ENCODE assay signal across 20 cellular contexts in genomic region chr7:45885264-45885882, GRCh38. TPM values are rescaled to one million over a fixed set of nuclear protein-coding genes. Genes with fewer than 3 reads are reported as not detected.
A peak's percentile ranks its signal among the peaks of the same experiment; 100 is the strongest.
DNase-seq lines count a peak whose midpoint lies in the region; ATAC-seq lines count a peak whose summit lies in the region.
"Had no signal": no experiment of that assay in that cellular context is flagged by ENCODE, and none has a peak within 500 bp of the region (broad histone marks: within the 10 kb centered on the region; RNA-seq: fewer than 3 reads in every experiment).

No MANE protein-coding gene starts in this region.

- no peaks in the 10 kb centered on the region for H3K9me3 ChIP-seq in mesenchymal stem cell (ENCODE audit: control insufficient read depth, low read length)
- no peaks in the 10 kb centered on the region for H3K9me3 ChIP-seq in right cardiac atrium (ENCODE audit: control insufficient read depth, low read length)
- H3K9me3 ChIP-seq: ascending aorta, uterus had no signal

- H3K27ac ChIP-seq in mesenchymal stem cell (ENCODE audit: low read length, poor library complexity, severe bottlenecking) (no peak overlapping the region), right cardiac atrium (ENCODE audit: low read length) (no peak overlapping the region)
- H3K27ac ChIP-seq: ascending aorta, HL-60, RWPE1, uterus had no signal

- H3K4me3 Mint-ChIP-seq in activated T-cell treated with anti-CD3 and anti-CD28 coated beads, Interleukin-2, amount 50 U/mL, for 72 hours = no peak overlapping the region
- H3K4me3 Mint-ChIP-seq: naive thymus-derived CD8-positive, alpha-beta T cell had no signal

- no peaks in the 10 kb centered on the region for H3K36me3 Mint-ChIP-seq in activated T-cell treated with anti-CD3 and anti-CD28 coated beads, Interleukin-2, amount 50 U/mL, for 72 hours (ENCODE audit: insufficient read depth in 2 of 2)
- H3K36me3 Mint-ChIP-seq: naive thymus-derived CD8-positive, alpha-beta T cell had no signal

- H2BK12ac ChIP-seq in mesenchymal stem cell (ENCODE audit: low read length in 2 of 2) = no peak overlapping the region

- in situ Hi-C loops in Caki2 (cut with HindIII; ENCODE audit: low pct_unique_long_range_greater_than_20kb, low sequenced_read_pairs) = no loop called here

- H2BK120ac ChIP-seq in mesenchymal stem cell (ENCODE audit: low read depth, low read length) = no peak overlapping the region

- no peaks in the 10 kb centered on the region for H3K9me3 Mint-ChIP-seq in activated T-cell treated with anti-CD3 and anti-CD28 coated beads, Interleukin-2, amount 50 U/mL, for 72 hours
- H3K9me3 Mint-ChIP-seq: naive thymus-derived CD8-positive, alpha-beta T cell had no signal

- H3K14ac ChIP-seq in mesenchymal stem cell (ENCODE audit: low read length in 2 of 2) = no peak overlapping the region

- H3K9ac ChIP-seq in mesenchymal stem cell (ENCODE audit: low read length) = no peak overlapping the region

- H4K8ac ChIP-seq in mesenchymal stem cell (ENCODE audit: low read length) = no peak overlapping the region

- H3K4me1 ChIP-seq in mesenchymal stem cell (ENCODE audit: control insufficient read depth, insufficient read depth, low read depth, low read length) (peaks cover 27% of the 10 kb centered on the region), right cardiac atrium (ENCODE audit: control insufficient read depth, insufficient read depth, low read length) (no peaks in the 10 kb centered on the region)

- H3K4me1 Mint-ChIP-seq in activated T-cell treated with anti-CD3 and anti-CD28 coated beads, Interleukin-2, amount 50 U/mL, for 72 hours (ENCODE audit: low read depth) = no peaks in the 10 kb centered on the region

- H3K4me3 ChIP-seq in mesenchymal stem cell (ENCODE audit: insufficient read depth in 1 of 2, low read depth in 1 of 2, low read length in 2 of 2) (no peak overlapping the region), right cardiac atrium (ENCODE audit: low read length) (no peak overlapping the region)
- H3K4me3 ChIP-seq: ascending aorta, uterus had no signal

- no peak overlapping the region for H3K4ac ChIP-seq in mesenchymal stem cell (ENCODE audit: low read depth in 1 of 2, low read length in 2 of 2)

- H4K91ac ChIP-seq in mesenchymal stem cell (ENCODE audit: low read length) = no peak overlapping the region

- peaks cover 46% of the 10 kb centered on the region for H3K27me3 Mint-ChIP-seq in activated T-cell treated with anti-CD3 and anti-CD28 coated beads, Interleukin-2, amount 50 U/mL, for 72 hours (ENCODE audit: low read depth)

- no peak for ATAC-seq in activated T-cell treated with anti-CD3 and anti-CD28 coated beads, Interleukin-2, amount 50 U/mL, for 72 hours (replicated peaks in 1 of 2)
- ATAC-seq in HG02970 (IDR thresholded peaks at IDR 0.05; ENCODE audit: low FRiP score, unreplicated experiment) = no peak
- ATAC-seq in right cardiac atrium = no peak
- ATAC-seq: naive thymus-derived CD8-positive, alpha-beta T cell had no signal

- no peak overlapping the region for H3K18ac ChIP-seq in mesenchymal stem cell (ENCODE audit: low read depth in 1 of 2, low read length in 2 of 2)

- H3K27ac Mint-ChIP-seq in activated T-cell treated with anti-CD3 and anti-CD28 coated beads, Interleukin-2, amount 50 U/mL, for 72 hours = no peak overlapping the region
- H3K27ac Mint-ChIP-seq: naive thymus-derived CD8-positive, alpha-beta T cell had no signal

- peak; percentile 62 for DNase-seq in Caki2 (ENCODE audit: low read depth)
- peak; percentile 91 for DNase-seq in LHCN-M2 (ENCODE audit: low read depth)
- DNase-seq in brain pericyte (ENCODE audit: low read depth, low spot score) = peak; percentile 81
- DNase-seq in mesenchymal stem cell = no peak
- no peak for DNase-seq in activated T-cell treated with anti-CD3 and anti-CD28 coated beads, Interleukin-2, amount 50 U/mL, for 72 hours
- DNase-seq in right cardiac atrium = no peak
- DNase-seq in activated naive CD4-positive, alpha-beta T cell treated with Interleukin-2 at 50 U/mL for 16 hours = no peak
- DNase-seq: activated CD4-positive, alpha-beta T cell treated with anti-CD3 and anti-CD28 coated beads, Interleukin-2, amount 50 U/mL, for 4 hours; naive thymus-derived CD8-positive, alpha-beta T cell; NCI-H1048; NCI-H510A; stimulated activated naive CD4-positive, alpha-beta T cell treated with Interleukin-2 at 50 U/mL for 16 hours; T-helper 9 cell; uterus had no signal

- no peak overlapping the region for H3K4me2 ChIP-seq in mesenchymal stem cell (ENCODE audit: low read length, poor library complexity, severe bottlenecking)

- H2BK15ac ChIP-seq in mesenchymal stem cell (ENCODE audit: low read depth, poor library complexity, severe bottlenecking) = no peak overlapping the region

- no peaks in the 10 kb centered on the region for H3K79me1 ChIP-seq in mesenchymal stem cell (replicated peaks; ENCODE audit: low read length, poor library complexity, severe bottlenecking)

- no peak overlapping the region for H3K23ac ChIP-seq in mesenchymal stem cell (ENCODE audit: low read length in 2 of 2)

- H2AK5ac ChIP-seq in mesenchymal stem cell (ENCODE audit: low read length, severe bottlenecking) = peak overlapping the region; percentile 18

- H2AFZ ChIP-seq in mesenchymal stem cell (ENCODE audit: low read depth, low read length) = no peak overlapping the region

- no peak overlapping the region for H2BK5ac ChIP-seq in mesenchymal stem cell (ENCODE audit: low read depth, low read length, poor library complexity, severe bottlenecking)

- H3K36me3 ChIP-seq in mesenchymal stem cell (ENCODE audit: control insufficient read depth in 1 of 2, insufficient read depth in 2 of 2, low read depth in 1 of 2, low read length in 2 of 2) = no peaks in the 10 kb centered on the region
- H3K36me3 ChIP-seq: ascending aorta, uterus had no signal

- H3K27me3 ChIP-seq in mesenchymal stem cell (ENCODE audit: control insufficient read depth in 1 of 2, insufficient read depth in 1 of 2, low read length in 2 of 2) = peaks cover 0 to 33% of the 10 kb centered on the region in 2 experiments
- H3K27me3 ChIP-seq in right cardiac atrium (ENCODE audit: control insufficient read depth, insufficient read depth) = no peaks in the 10 kb centered on the region
- H3K27me3 ChIP-seq: ascending aorta, uterus had no signal

- intact Hi-C loops in right cardiac atrium (cut with DNase I) = no loop called here

- 93% methylated on average over 7 of the region's 7 CpGs for WGBS in mesenchymal stem cell
- WGBS in right cardiac atrium = 70% methylated on average over 7 of the region's 7 CpGs

RNA-seq across cellular contexts. Expression of gene IGFBP1, which starts 2.9 kb away (rescaled TPM):
- 0.20 and 1.8 TPM in 2 replicates for total RNA-seq in Caki2 (2014; rRNA removed; shearing (Covaris generic); ENCODE audit: low replicate concordance)
- total RNA-seq in LHCN-M2 (2014; rRNA removed) = 0.23 and 1.2 TPM in 2 replicates
- 0.61 TPM for polyA plus RNA-seq in LHCN-M2 (2012)
- polyA plus RNA-seq in mesenchymal stem cell (2013, experiment 1 of 2) = 0.33 TPM
- polyA plus RNA-seq in mesenchymal stem cell (2013, experiment 2 of 2) = 0.32 TPM
- total RNA-seq in activated T-cell treated with anti-CD3 and anti-CD28 coated beads, Interleukin-2, amount 50 U/mL, for 72 hours = not detected
- total RNA-seq in right cardiac atrium = under 1 TPM in 1 of 4 donors, not detected in 3; 0.25 TPM
- 0.14 TPM for polyA plus RNA-seq in right cardiac atrium
- total RNA-seq: ascending aorta; G401; naive thymus-derived CD8-positive, alpha-beta T cell had no signal
- polyA plus RNA-seq: BJ; naive thymus-derived CD8-positive, alpha-beta T cell had no signal

RNA-seq across cellular contexts. Expression of gene CCDC201, which starts 12.5 kb away (rescaled TPM):
- not detected in 2 replicates for total RNA-seq in Caki2 (2014; rRNA removed; shearing (Covaris generic); ENCODE audit: low replicate concordance)
- total RNA-seq in LHCN-M2 (2014; rRNA removed) (not detected in 2 replicates), right cardiac atrium (not detected)
- not detected for polyA plus RNA-seq in LHCN-M2 (2012)
- polyA plus RNA-seq in mesenchymal stem cell (2013, experiment 1 of 2) = not detected
- polyA plus RNA-seq in mesenchymal stem cell (2013, experiment 2 of 2) = not detected
- total RNA-seq in activated T-cell treated with anti-CD3 and anti-CD28 coated beads, Interleukin-2, amount 50 U/mL, for 72 hours = not detected
- not detected for polyA plus RNA-seq in right cardiac atrium
- total RNA-seq: ascending aorta; G401; naive thymus-derived CD8-positive, alpha-beta T cell had no signal
- polyA plus RNA-seq: BJ; naive thymus-derived CD8-positive, alpha-beta T cell had no signal

RNA-seq across cellular contexts. Expression of gene IGFBP3, which starts 35.7 kb away (rescaled TPM):
- 354 and 370 TPM in 2 replicates for total RNA-seq in Caki2 (2014; rRNA removed; shearing (Covaris generic); ENCODE audit: low replicate concordance)
- total RNA-seq in LHCN-M2 (2014; rRNA removed) (14.0 and 31.9 TPM in 2 replicates), right cardiac atrium (100 to 1,000 TPM in 1 of 4 donors, 10 to 100 TPM in 3; 90.6 to 212 (median 97.5) TPM)
- polyA plus RNA-seq in LHCN-M2 (2012) = 150 TPM
- polyA plus RNA-seq in mesenchymal stem cell (2013, experiment 1 of 2) = 947 TPM
- 926 TPM for polyA plus RNA-seq in mesenchymal stem cell (2013, experiment 2 of 2)
- 1 to 10 TPM in 1 of 2 donors, under 1 TPM in 1; 0.34 to 2.0 TPM for total RNA-seq in activated T-cell treated with anti-CD3 and anti-CD28 coated beads, Interleukin-2, amount 50 U/mL, for 72 hours
- 117 TPM for polyA plus RNA-seq in right cardiac atrium

Comparison
In these comparisons a context has a peak if more than half of its experiments do, and no peak if none do; other contexts are left out.
1. DNase-seq: peak in Caki2 (single experiment), LHCN-M2 (single experiment) and brain pericyte (single experiment); none in mesenchymal stem cell (single experiment), activated T-cell treated with anti-CD3 and anti-CD28 coated beads, Interleukin-2, amount 50 U/mL, for 72 hours (0 of 2), right cardiac atrium (0 of 3) and activated naive CD4-positive, alpha-beta T cell treated with Interleukin-2 at 50 U/mL for 16 hours (single experiment).